Comparison of ENCODE assay signal across 12 cellular contexts in genomic region chr4:183636923-183637322, GRCh38. TPM values are rescaled to one million over a fixed set of nuclear protein-coding genes. Genes with fewer than 3 reads are reported as not detected.
DNase-seq lines count a peak whose midpoint lies in the region; ATAC-seq and TF ChIP-seq lines count a peak whose summit lies in the region.
"Had no signal": no experiment of that assay in that cellular context is flagged by ENCODE, and none has a peak within 500 bp of the region (broad histone marks: within the 10 kb centered on the region; RNA-seq: fewer than 3 reads in every experiment).

No MANE protein-coding gene starts in this region.

- no peak overlapping the region for H3K27ac ChIP-seq in GM23248
- peak overlapping the region; percentile 46 for H3K27ac ChIP-seq in SJSA1

- H3K27me3 Mint-ChIP-seq in activated CD8-positive, alpha-beta memory T cell treated with anti-CD3 and anti-CD28 coated beads, Interleukin-2, amount 10 ng/mL, durations not matched to agents 7 days and 5 days, result no peaks in the 10 kb centered on the region
- H3K27me3 Mint-ChIP-seq: CD4-positive, alpha-beta T cell had no signal

- 60 to 67% methylated on average over 5 of the region's 5 CpGs for WGBS in GM23248 (ENCODE audit: low coverage in 1 of 2, low lambda C conversion rate in 2 of 2, missing lambda C conversion rate in 2 of 2), 2 experiments

- H3K4me1 ChIP-seq in GM23248 (ENCODE audit: insufficient read depth) (peaks cover 38% of the 10 kb centered on the region), SJSA1 (replicated peaks) (peaks cover 32% of the 10 kb centered on the region)

- peak; percentile 18 for DNase-seq in GM23248
- no peak for DNase-seq in SJSA1 (ENCODE audit: low read depth in 1 of 2, low spot score in 2 of 2)
- peak; percentile 58 for DNase-seq in fibroblast of gingiva (ENCODE audit: low read depth)
- no peak for DNase-seq in sciatic nerve (ENCODE audit: low spot score)
- DNase-seq in GM13976 (ENCODE audit: low spot score), result no peak
- no peak for DNase-seq in activated CD8-positive, alpha-beta memory T cell treated with anti-CD3 and anti-CD28 coated beads, Interleukin-2, amount 10 ng/mL, durations not matched to agents 7 days and 5 days
- no peak for DNase-seq in activated T-cell treated with anti-CD3 and anti-CD28 coated beads, Interleukin-2, amount 50 U/mL, for 48 hours
- no peak for DNase-seq in NOMO-1 treated with DMSO at 0.1 percent for 48 hours (lab: John Stamatoyannopoulos, UW; ENCODE audit: unreplicated experiment)
- DNase-seq: CD4-positive, alpha-beta T cell; kidney had no signal

- H2AFZ ChIP-seq in GM23248, result no peak overlapping the region

- CTCF ChIA-PET in activated CD8-positive, alpha-beta memory T cell treated with anti-CD3 and anti-CD28 coated beads, Interleukin-2, amount 10 ng/mL, durations not matched to agents 7 days and 5 days (lab: Charles Lee), result interaction anchor here (1.5 kb wide), 1 partner anchor 139 kb away, joined by 3 read pairs; no protein-coding TSS in a partner anchor

- H3K9me3 ChIP-seq in GM23248 (ENCODE audit: low read depth) (no peaks in the 10 kb centered on the region), SJSA1 (replicated peaks) (no peaks in the 10 kb centered on the region)
- H3K9me3 ChIP-seq: ovary had no signal

- H3K4me1 Mint-ChIP-seq in activated CD8-positive, alpha-beta memory T cell treated with anti-CD3 and anti-CD28 coated beads, Interleukin-2, amount 10 ng/mL, durations not matched to agents 7 days and 5 days, result peaks cover 18% of the 10 kb centered on the region

- in situ Hi-C loops in GM23248 (cut with MboI) (no loop called here), GM13976 (cut with MboI; ENCODE audit: low sequenced_read_pairs, unreplicated experiment) (no loop called here)

- peaks cover 4% of the 10 kb centered on the region; the same call in 1 of the 2 replicates for H3F3A ChIP-seq in GM23248 (ENCODE audit: insufficient read depth)

- no peaks in the 10 kb centered on the region for H3K9me3 Mint-ChIP-seq in activated CD8-positive, alpha-beta memory T cell treated with anti-CD3 and anti-CD28 coated beads, Interleukin-2, amount 10 ng/mL, durations not matched to agents 7 days and 5 days (ENCODE audit: low read depth)
- H3K9me3 Mint-ChIP-seq: CD4-positive, alpha-beta T cell had no signal

- H3K27me3 ChIP-seq in GM23248 (replicated peaks; ENCODE audit: insufficient read depth) (no peaks in the 10 kb centered on the region), SJSA1 (replicated peaks) (no peaks in the 10 kb centered on the region)
- H3K27me3 ChIP-seq: ovary had no signal

- H3K4me3 Mint-ChIP-seq in activated CD8-positive, alpha-beta memory T cell treated with anti-CD3 and anti-CD28 coated beads, Interleukin-2, amount 10 ng/mL, durations not matched to agents 7 days and 5 days, result no peak overlapping the region
- H3K4me3 Mint-ChIP-seq: CD4-positive, alpha-beta T cell had no signal

- no peak overlapping the region for H3K4me3 ChIP-seq in GM23248
- peak overlapping the region; percentile 17; the same call in 1 of the 2 replicates for H3K4me3 ChIP-seq in SJSA1
- H3K4me3 ChIP-seq: GM12878, ovary had no signal

- peaks cover 4% of the 10 kb centered on the region for H3K36me3 Mint-ChIP-seq in activated CD8-positive, alpha-beta memory T cell treated with anti-CD3 and anti-CD28 coated beads, Interleukin-2, amount 10 ng/mL, durations not matched to agents 7 days and 5 days

- H3K36me3 ChIP-seq in GM23248 (ENCODE audit: low read depth), result no peaks in the 10 kb centered on the region
- H3K36me3 ChIP-seq in SJSA1, result peaks cover 3% of the 10 kb centered on the region; the same call in 1 of the 2 replicates
- H3K36me3 ChIP-seq: ovary had no signal

- no peaks in the 10 kb centered on the region for H4K20me1 ChIP-seq in GM23248 (ENCODE audit: insufficient read depth)

- H3K9ac ChIP-seq in GM23248, result no peak overlapping the region

- no peaks in the 10 kb centered on the region for H3K9me2 ChIP-seq in GM23248 (ENCODE audit: insufficient read depth)

- H3K79me2 ChIP-seq in GM23248 (ENCODE audit: insufficient read depth), result no peaks in the 10 kb centered on the region

- H3K4me2 ChIP-seq in GM23248 (ENCODE audit: unreplicated experiment), result no peak overlapping the region

- intact Hi-C loops in sciatic nerve (cut with DNase I), result no loop called here

- TF ChIP-seq CTCF in GM13976 (IDR thresholded peaks at IDR 0.05; ENCODE audit: borderline replicate concordance, control extremely low read depth, extremely low read depth, insufficient read depth, missing control alignments), result no peak

- H3K27ac Mint-ChIP-seq in activated CD8-positive, alpha-beta memory T cell treated with anti-CD3 and anti-CD28 coated beads, Interleukin-2, amount 10 ng/mL, durations not matched to agents 7 days and 5 days, result no peak overlapping the region
- H3K27ac Mint-ChIP-seq: CD4-positive, alpha-beta T cell had no signal

- peak; percentile 84 for ATAC-seq in sciatic nerve
- no peak for ATAC-seq in activated CD8-positive, alpha-beta memory T cell treated with anti-CD3 and anti-CD28 coated beads, Interleukin-2, amount 10 ng/mL, durations not matched to agents 7 days and 5 days
- ATAC-seq: GM12878 had no signal

RNA-seq across cellular contexts. Expression of gene RWDD4, which starts 22.1 kb away (rescaled TPM):
- total RNA-seq in GM23248 (2014; rRNA removed; shearing (Covaris generic)), result 31.0 and 41.6 TPM in 2 replicates
- 38.0 and 40.8 TPM in 2 replicates for polyA plus RNA-seq in GM23248 (2016; fragmentation: Nextera tagmentation; extraction: Ambion mirVana)
- 30.5 and 40.7 TPM in 2 replicates for total RNA-seq in SJSA1 (2014; rRNA removed; shearing (Covaris generic))
- total RNA-seq in sciatic nerve, result 16.0 TPM
- total RNA-seq in activated CD8-positive, alpha-beta memory T cell treated with anti-CD3 and anti-CD28 coated beads, Interleukin-2, amount 10 ng/mL, durations not matched to agents 7 days and 5 days, result 10 to 100 TPM; 17.8 to 18.6 TPM

RNA-seq across cellular contexts. Expression of gene TRAPPC11, which starts 22.2 kb away (rescaled TPM):
- total RNA-seq in GM23248 (2014; rRNA removed; shearing (Covaris generic)), result 33.9 and 50.5 TPM in 2 replicates
- polyA plus RNA-seq in GM23248 (2016; fragmentation: Nextera tagmentation; extraction: Ambion mirVana), result 17.2 and 18.0 TPM in 2 replicates
- 32.8 and 36.3 TPM in 2 replicates for total RNA-seq in SJSA1 (2014; rRNA removed; shearing (Covaris generic))
- total RNA-seq in sciatic nerve, result 41.8 TPM
- 10 to 100 TPM; 30.3 to 34.6 TPM for total RNA-seq in activated CD8-positive, alpha-beta memory T cell treated with anti-CD3 and anti-CD28 coated beads, Interleukin-2, amount 10 ng/mL, durations not matched to agents 7 days and 5 days

Comparison
In these comparisons a context has a peak if more than half of its experiments do, and no peak if none do; other contexts are left out.
1. DNase-seq: peak in GM23248 (single experiment) and fibroblast of gingiva (single experiment); none in SJSA1 (0 of 2), sciatic nerve (single experiment), GM13976 (single experiment), activated CD8-positive, alpha-beta memory T cell treated with anti-CD3 and anti-CD28 coated beads, Interleukin-2, amount 10 ng/mL, durations not matched to agents 7 days and 5 days (single experiment), activated T-cell treated with anti-CD3 and anti-CD28 coated beads, Interleukin-2, amount 50 U/mL, for 48 hours (0 of 2) and NOMO-1 treated with DMSO at 0.1 percent for 48 hours (single experiment).